Comparison of ENCODE assay signal across 9 cellular contexts in genomic region chr19:54209058-54209747, GRCh38. TPM values are rescaled to one million over a fixed set of nuclear protein-coding genes. Genes with fewer than 3 reads are reported as not detected.
DNase-seq lines count a peak whose midpoint lies in the region; TF ChIP-seq lines count a peak whose summit lies in the region.
"Had no signal": no experiment of that assay in that cellular context is flagged by ENCODE, and none has a peak within 500 bp of the region (broad histone marks: within the 10 kb centered on the region; RNA-seq: fewer than 3 reads in every experiment).

No MANE protein-coding gene starts in this region.

- no peaks in the 10 kb centered on the region for H3K9me3 ChIP-seq in subcutaneous abdominal adipose tissue (ENCODE audit: control insufficient read depth in 5 of 5, low read length in 5 of 5)

- H3K9ac ChIP-seq in subcutaneous abdominal adipose tissue (ENCODE audit: low read length in 5 of 5) = peak overlapping the region in 3 of 5 donors; percentile 2 to 31 (median 20)

- peak; percentile 43 for DNase-seq in activated CD4-positive, alpha-beta T cell treated with anti-CD3 and anti-CD28 coated beads for 48 hours
- no peak for DNase-seq in activated CD4-positive, alpha-beta T cell treated with anti-CD3 and anti-CD28 coated beads for 1 hour
- DNase-seq in activated T-cell treated with anti-CD3 and anti-CD28 coated beads, Interleukin-2, amount 50 U/mL, for 48 hours = peak; percentile 70 to 72
- peak; percentile 71 for DNase-seq in islet precursor cell
- DNase-seq in GM20000 (ENCODE audit: low spot score) = no peak
- DNase-seq in occipital lobe (lab: John Stamatoyannopoulos, UW) = no peak
- no peak for DNase-seq in RKO (ENCODE audit: low spot score)
- DNase-seq: CD4-positive, CD25-positive, alpha-beta regulatory T cell had no signal

- no peak overlapping the region for H3K4me3 ChIP-seq in subcutaneous abdominal adipose tissue (ENCODE audit: low read depth in 1 of 5, low read length in 5 of 5)

- peaks cover 7 to 43% (median 41%) of the 10 kb centered on the region in 5 donors for H3K36me3 ChIP-seq in subcutaneous abdominal adipose tissue (ENCODE audit: control insufficient read depth in 5 of 5, insufficient read depth in 5 of 5, low read length in 5 of 5)

- H3K27me3 ChIP-seq in subcutaneous abdominal adipose tissue (ENCODE audit: control insufficient read depth in 5 of 5, insufficient read depth in 4 of 5, low read length in 5 of 5) = no peaks in the 10 kb centered on the region

- H3K27ac ChIP-seq in subcutaneous abdominal adipose tissue (ENCODE audit: low read depth, low read length) = peak overlapping the region; percentile 46

- peaks cover 3 to 65% (median 46%) of the 10 kb centered on the region in 5 donors for H3K4me1 ChIP-seq in subcutaneous abdominal adipose tissue (ENCODE audit: control insufficient read depth in 5 of 5, insufficient read depth in 5 of 5, low read length in 5 of 5)

- no peak for TF ChIP-seq CTCF in GM20000 (IDR thresholded peaks at IDR 0.05; ENCODE audit: extremely low read depth, missing control alignments)

RNA-seq across cellular contexts. Expression of gene RPS9, which starts 8.5 kb away (rescaled TPM):
- 1,641 TPM for total RNA-seq in occipital lobe

RNA-seq across cellular contexts. Expression of gene LILRB3, which starts 13.6 kb away (rescaled TPM):
- not detected for total RNA-seq in occipital lobe

RNA-seq across cellular contexts. Expression of gene TSEN34, which starts 18.1 kb away (rescaled TPM):
- 34.2 TPM for total RNA-seq in occipital lobe

RNA-seq across cellular contexts. Expression of gene MBOAT7, which starts 19.8 kb away (rescaled TPM):
- 19.2 TPM for total RNA-seq in occipital lobe

RNA-seq across cellular contexts. Expression of gene LILRA6, which starts 33.4 kb away (rescaled TPM):
- not detected for total RNA-seq in occipital lobe
- total RNA-seq: CD4-positive, CD25-positive, alpha-beta regulatory T cell had no signal

Comparison
In these comparisons a context has a peak if more than half of its experiments do, and no peak if none do; other contexts are left out.
1. DNase-seq: peak in activated CD4-positive, alpha-beta T cell treated with anti-CD3 and anti-CD28 coated beads for 48 hours (single experiment), activated T-cell treated with anti-CD3 and anti-CD28 coated beads, Interleukin-2, amount 50 U/mL, for 48 hours (2 of 2) and islet precursor cell (single experiment); none in activated CD4-positive, alpha-beta T cell treated with anti-CD3 and anti-CD28 coated beads for 1 hour (single experiment), GM20000 (single experiment), occipital lobe (single experiment) and RKO (single experiment).